Comparison of ENCODE assay signal across 7 cellular contexts in genomic region chr7:71021049-71021448, GRCh38.
"Had no signal": no experiment of that assay in that cellular context is flagged by ENCODE, and none has a peak within 500 bp of the region (broad histone marks: within the 10 kb centered on the region; RNA-seq: fewer than 3 reads in every experiment).

No MANE protein-coding gene starts in this region.

- FAIRE-seq: HepG2 had no signal

- DNase-seq: GM23248, GOT3, H7, HFFc6 had no signal

- H3K27ac Mint-ChIP-seq: HFFc6, IgD-negative memory B cell had no signal

- H3K4me3 Mint-ChIP-seq: HFFc6, IgD-negative memory B cell had no signal

- H3K4me1 Mint-ChIP-seq: IgD-negative memory B cell had no signal

- H3K27me3 Mint-ChIP-seq: IgD-negative memory B cell had no signal

- ATAC-seq: HCT116, HepG2 had no signal
